27 cellular contexts compared by ENCODE assay signal in genomic region chr21:39258207-39258606, GRCh38.
DNase-seq lines count a peak whose midpoint lies in the region; FAIRE-seq and TF ChIP-seq lines count a peak whose summit lies in the region.
"Had no signal": no experiment of that assay in that cellular context is flagged by ENCODE, and none has a peak within 500 bp of the region (broad histone marks: within the 10 kb centered on the region; RNA-seq: fewer than 3 reads in every experiment).

No MANE protein-coding gene starts in this region.

- TF ChIP-seq CTCF in GM10266 (IDR thresholded peaks at IDR 0.05; ENCODE audit: control insufficient read depth, insufficient read depth, low read depth, missing control alignments): no peak

- DNase-seq in DMS53 (lab: John Stamatoyannopoulos, UW) (peak; percentile 1), DMS53 treated with DMSO at 0.1 percent for 48 hours (lab: John Stamatoyannopoulos, UW; ENCODE audit: unreplicated experiment) (no peak), NCI-H1436 treated with DMSO at 0.1 percent for 48 hours (lab: John Stamatoyannopoulos, UW) (peak; percentile 61), NCI-H345 treated with DMSO at 0.1 percent for 48 hours (lab: John Stamatoyannopoulos, UW; ENCODE audit: unreplicated experiment) (peak; percentile 8), GM10266 (ENCODE audit: extremely low spot score) (no peak), SKM-1 treated with dmso at 0.1 percent for 144 hours (lab: John Stamatoyannopoulos, UW; ENCODE audit: unreplicated experiment) (no peak)
- no peak for DNase-seq in activated CD8-positive, alpha-beta memory T cell treated with anti-CD3 and anti-CD28 coated beads, Interleukin-2, amount 50 U/mL, for 4 hours
- DNase-seq: activated B cell treated with CpG ODN at 0.5 μM for 24 hours; activated CD8-positive, alpha-beta memory T cell treated with anti-CD3 and anti-CD28 coated beads, Interleukin-2, amount 10 ng/mL, durations not matched to agents 7 days and 5 days; activated naive CD4-positive, alpha-beta T cell treated with Interleukin-2 at 50 U/mL for 16 hours; activated T-cell treated with anti-CD3 and anti-CD28 coated beads, Interleukin-2, amount 50 U/mL, for 72 hours; EL; hypothalamus; immature natural killer cell; KG1; left ventricle myocardium inferior; MM.1S; naive thymus-derived CD4-positive, alpha-beta T cell; psoas muscle; SHP77 treated with DMSO at 0.1 percent for 48 hours; stimulated activated CD4-positive, alpha-beta T cell treated with anti-CD3 and anti-CD28 coated beads, Interleukin-15, amount 100 ng/mL, for 24 hours; stimulated activated naive B cell treated with anti-CD40 and anti-IgM and Interleukin-4, amounts not matched to agents 10 μg/mL and 1 μg/mL and 100 μg/mL, for 72 hours; SW 1271 had no signal

- peak; percentile 13 for FAIRE-seq in islet of Langerhans (lab: Jason Lieb, UNC)
- FAIRE-seq: endothelial cell of umbilical vein, GM12891, HTR-8/SVneo had no signal

Comparison
In these comparisons a context has a peak if more than half of its experiments do, and no peak if none do; other contexts are left out.
1. DNase-seq: peak in DMS53 (single experiment), NCI-H1436 treated with DMSO at 0.1 percent for 48 hours (single experiment) and NCI-H345 treated with DMSO at 0.1 percent for 48 hours (single experiment); none in DMS53 treated with DMSO at 0.1 percent for 48 hours (single experiment), GM10266 (single experiment), activated CD8-positive, alpha-beta memory T cell treated with anti-CD3 and anti-CD28 coated beads, Interleukin-2, amount 50 U/mL, for 4 hours (single experiment) and SKM-1 treated with dmso at 0.1 percent for 144 hours (single experiment).